25 cellular contexts compared by ENCODE assay signal in genomic region chr5:61777292-61777691, GRCh38.
"Had no signal": no experiment of that assay in that cellular context is flagged by ENCODE, and none has a peak within 500 bp of the region (broad histone marks: within the 10 kb centered on the region; RNA-seq: fewer than 3 reads in every experiment).

No MANE protein-coding gene starts in this region.

- H3K9me3 ChIP-seq: left lung, mucosa of descending colon, right lobe of liver, suprapubic skin, transverse colon, upper lobe of right lung, uterus had no signal

- H3K9ac ChIP-seq: neural progenitor cell, parathyroid adenoma had no signal

- H3K27ac ChIP-seq: dorsolateral prefrontal cortex, gastrocnemius medialis, hepatocyte, left lung, neural progenitor cell, parathyroid adenoma, right lobe of liver, suprapubic skin, transverse colon, upper lobe of right lung, uterus had no signal

- H3K79me2 ChIP-seq: hepatocyte, parathyroid adenoma had no signal

- DNase-seq: dorsolateral prefrontal cortex; effector CD4-positive, alpha-beta T cell; foreskin fibroblast; gastrocnemius medialis; head of caudate nucleus; left cardiac atrium; left lung; mesenchymal stem cell; mucosa of descending colon; naive B cell; right lobe of liver; small intestine; stimulated activated CD4-positive, alpha-beta T cell treated with anti-CD3 and anti-CD28 coated beads, Interleukin-15, amount 100 ng/mL, for 24 hours; stimulated activated CD4-positive, alpha-beta T cell treated with anti-CD3 and anti-CD28 coated beads, Interleukin-2, amount 100 ng/mL, for 48 hours; stimulated activated CD8-positive, alpha-beta memory T cell treated with anti-CD3 and anti-CD28 coated beads, Interleukin-4, amount 100 ng/mL, for 48 hours; stimulated activated naive CD4-positive, alpha-beta T cell; stimulated activated naive CD8-positive, alpha-beta T cell treated with anti-CD3 and anti-CD28 coated beads, Interleukin-15, amount 100 ng/mL, for 72 hours; transverse colon; upper lobe of right lung; uterus had no signal

- H3K4me2 ChIP-seq: hepatocyte, neural progenitor cell had no signal

- ATAC-seq: gastrocnemius medialis; left cardiac atrium; left lung; mucosa of descending colon; natural killer cell treated with Interleukin-12 subunit alpha and Interleukin-12 subunit beta and Interleukin-15 and Interleukin-18, amount 100 ng/mL, for 72 hours; right lobe of liver; stimulated activated naive CD8-positive, alpha-beta T cell treated with anti-CD3 and anti-CD28 coated beads, Interleukin-15, amount 100 ng/mL, for 72 hours; upper lobe of right lung had no signal

- H3K4me1 ChIP-seq: gastrocnemius medialis, left lung, neural progenitor cell, parathyroid adenoma, suprapubic skin, transverse colon, upper lobe of right lung, uterus had no signal

- H2AFZ ChIP-seq: hepatocyte, neural progenitor cell, parathyroid adenoma had no signal

- H3K4me3 ChIP-seq: dorsolateral prefrontal cortex, gastrocnemius medialis, hepatocyte, left lung, mucosa of descending colon, neural progenitor cell, right lobe of liver, suprapubic skin, transverse colon, upper lobe of right lung, uterus had no signal

- H3K27me3 ChIP-seq: left lung, neural progenitor cell, right lobe of liver, transverse colon, upper lobe of right lung, uterus had no signal

- H3K36me3 ChIP-seq: gastrocnemius medialis, left lung, neural progenitor cell, right lobe of liver, suprapubic skin, transverse colon, upper lobe of right lung, uterus had no signal
